Comparison of ENCODE assay signal across 26 cellular contexts in the genomic region with DNA sequence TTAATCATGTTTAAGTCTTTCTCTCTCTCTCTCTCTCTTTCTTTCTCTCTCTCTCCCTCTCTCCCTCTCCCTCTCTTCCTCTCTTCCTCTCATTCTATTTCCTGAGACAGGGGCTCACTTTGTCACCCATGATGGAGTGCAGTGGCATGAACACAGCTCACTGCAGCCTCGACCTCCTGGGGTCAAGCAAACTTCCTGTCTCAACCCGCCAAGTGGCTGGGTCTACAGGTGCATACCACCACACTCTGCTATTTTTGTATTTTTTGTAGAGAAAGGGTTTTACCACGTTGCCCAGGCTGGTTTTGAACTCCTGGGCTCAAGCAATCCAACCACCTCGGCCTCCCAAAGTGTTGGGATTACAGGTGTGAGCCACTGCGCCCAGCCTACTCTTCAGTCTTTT.
"Had no signal": no experiment of that assay in that cellular context is flagged by ENCODE, and none has a peak within 500 bp of the region (broad histone marks: within the 10 kb centered on the region; RNA-seq: fewer than 3 reads in every experiment).

No MANE protein-coding gene starts in this region.

- H3K9me3 ChIP-seq: breast epithelium had no signal

- H3K4me2 ChIP-seq: PC-9 had no signal

- H3K36me3 Mint-ChIP-seq: activated CD4-positive, alpha-beta memory T cell treated with anti-CD3 and anti-CD28 coated beads for 36 hours; activated naive CD4-positive, alpha-beta T cell treated with anti-CD3 and anti-CD28 coated beads, Interleukin-2, amount 10 ng/mL, durations not matched to agents 7 days and 5 days; activated naive CD8-positive, alpha-beta T cell treated with anti-CD3 and anti-CD28 coated beads for 36 hours; T-cell had no signal

- H3K4me1 Mint-ChIP-seq: activated naive CD4-positive, alpha-beta T cell treated with anti-CD3 and anti-CD28 coated beads, Interleukin-2, amount 10 ng/mL, durations not matched to agents 7 days and 5 days; activated naive CD8-positive, alpha-beta T cell treated with anti-CD3 and anti-CD28 coated beads for 36 hours; activated T-helper 17 cell treated with anti-CD3 and anti-CD28 coated beads, Interleukin-2, amount 50 U/mL, for 72 hours; T-cell had no signal

- H3K27ac Mint-ChIP-seq: activated CD4-positive, alpha-beta memory T cell treated with anti-CD3 and anti-CD28 coated beads for 36 hours; activated CD4-positive, alpha-beta T cell treated with anti-CD3 and anti-CD28 coated beads, Interleukin-2, amount 10 ng/mL, durations not matched to agents 7 days and 5 days; activated naive CD4-positive, alpha-beta T cell treated with anti-CD3 and anti-CD28 coated beads, Interleukin-2, amount 10 ng/mL, durations not matched to agents 7 days and 5 days; activated naive CD8-positive, alpha-beta T cell treated with anti-CD3 and anti-CD28 coated beads for 36 hours; activated T-helper 17 cell treated with anti-CD3 and anti-CD28 coated beads, Interleukin-2, amount 50 U/mL, for 72 hours; T-cell had no signal

- H3K27ac ChIP-seq: breast epithelium, PC-9, VCaP had no signal

- H3K36me3 ChIP-seq: breast epithelium had no signal

- H2AFZ ChIP-seq: PC-9 had no signal

- DNase-seq: activated CD4-positive, alpha-beta memory T cell treated with anti-CD3 and anti-CD28 coated beads for 36 hours; activated CD4-positive, alpha-beta T cell treated with anti-CD3 and anti-CD28 coated beads, Interleukin-2, amount 10 ng/mL, durations not matched to agents 7 days and 5 days; activated CD4-positive, CD25-positive, alpha-beta regulatory T cell; activated CD8-positive, alpha-beta memory T cell treated with anti-CD3 and anti-CD28 coated beads for 24 hours; activated gamma-delta T cell; activated naive CD4-positive, alpha-beta T cell treated with anti-CD3 and anti-CD28 coated beads, Interleukin-2, amount 10 ng/mL, durations not matched to agents 7 days and 5 days; activated naive CD8-positive, alpha-beta T cell treated with anti-CD3 and anti-CD28 coated beads for 36 hours; activated T-cell treated with anti-CD3 and anti-CD28 coated beads, Interleukin-2, amount 50 U/mL, for 4 hours; aorta; caudate nucleus; Karpas-422; NCI-H1092; NCI-H1417; NCI-H1930; NCI-H2171; NCI-H2227 treated with DMSO at 0.1 percent for 48 hours; NCI-H526; NCI-H774; PC-9; SIG-M5; T-cell; T-helper 2 cell; T1000 had no signal

- H3K4me3 Mint-ChIP-seq: activated CD4-positive, alpha-beta memory T cell treated with anti-CD3 and anti-CD28 coated beads for 36 hours; activated CD4-positive, alpha-beta T cell treated with anti-CD3 and anti-CD28 coated beads, Interleukin-2, amount 10 ng/mL, durations not matched to agents 7 days and 5 days; activated naive CD4-positive, alpha-beta T cell treated with anti-CD3 and anti-CD28 coated beads, Interleukin-2, amount 10 ng/mL, durations not matched to agents 7 days and 5 days; activated naive CD8-positive, alpha-beta T cell treated with anti-CD3 and anti-CD28 coated beads for 36 hours; activated T-cell treated with anti-CD3 and anti-CD28 coated beads, Interleukin-2, amount 50 U/mL, for 4 hours; activated T-helper 17 cell treated with anti-CD3 and anti-CD28 coated beads, Interleukin-2, amount 50 U/mL, for 72 hours; T-cell had no signal

- H3K27me3 Mint-ChIP-seq: activated CD4-positive, alpha-beta memory T cell treated with anti-CD3 and anti-CD28 coated beads for 36 hours; activated naive CD4-positive, alpha-beta T cell treated with anti-CD3 and anti-CD28 coated beads, Interleukin-2, amount 10 ng/mL, durations not matched to agents 7 days and 5 days; activated naive CD8-positive, alpha-beta T cell treated with anti-CD3 and anti-CD28 coated beads for 36 hours; activated T-helper 17 cell treated with anti-CD3 and anti-CD28 coated beads, Interleukin-2, amount 50 U/mL, for 72 hours; T-cell had no signal

- H3K9me3 Mint-ChIP-seq: activated naive CD4-positive, alpha-beta T cell treated with anti-CD3 and anti-CD28 coated beads, Interleukin-2, amount 10 ng/mL, durations not matched to agents 7 days and 5 days; activated T-cell treated with anti-CD3 and anti-CD28 coated beads, Interleukin-2, amount 50 U/mL, for 4 hours; activated T-helper 17 cell treated with anti-CD3 and anti-CD28 coated beads, Interleukin-2, amount 50 U/mL, for 72 hours; T-cell had no signal

- H3K4me1 ChIP-seq: breast epithelium had no signal

- H3K27me3 ChIP-seq: breast epithelium had no signal

- H3K4me3 ChIP-seq: breast epithelium, PC-9 had no signal

- ATAC-seq: activated T-cell treated with anti-CD3 and anti-CD28 coated beads, Interleukin-2, amount 50 U/mL, for 4 hours; activated T-helper 17 cell treated with anti-CD3 and anti-CD28 coated beads, Interleukin-2, amount 50 U/mL, for 72 hours; T-cell had no signal
